8 cellular contexts compared by ENCODE assay signal in the genomic region with DNA sequence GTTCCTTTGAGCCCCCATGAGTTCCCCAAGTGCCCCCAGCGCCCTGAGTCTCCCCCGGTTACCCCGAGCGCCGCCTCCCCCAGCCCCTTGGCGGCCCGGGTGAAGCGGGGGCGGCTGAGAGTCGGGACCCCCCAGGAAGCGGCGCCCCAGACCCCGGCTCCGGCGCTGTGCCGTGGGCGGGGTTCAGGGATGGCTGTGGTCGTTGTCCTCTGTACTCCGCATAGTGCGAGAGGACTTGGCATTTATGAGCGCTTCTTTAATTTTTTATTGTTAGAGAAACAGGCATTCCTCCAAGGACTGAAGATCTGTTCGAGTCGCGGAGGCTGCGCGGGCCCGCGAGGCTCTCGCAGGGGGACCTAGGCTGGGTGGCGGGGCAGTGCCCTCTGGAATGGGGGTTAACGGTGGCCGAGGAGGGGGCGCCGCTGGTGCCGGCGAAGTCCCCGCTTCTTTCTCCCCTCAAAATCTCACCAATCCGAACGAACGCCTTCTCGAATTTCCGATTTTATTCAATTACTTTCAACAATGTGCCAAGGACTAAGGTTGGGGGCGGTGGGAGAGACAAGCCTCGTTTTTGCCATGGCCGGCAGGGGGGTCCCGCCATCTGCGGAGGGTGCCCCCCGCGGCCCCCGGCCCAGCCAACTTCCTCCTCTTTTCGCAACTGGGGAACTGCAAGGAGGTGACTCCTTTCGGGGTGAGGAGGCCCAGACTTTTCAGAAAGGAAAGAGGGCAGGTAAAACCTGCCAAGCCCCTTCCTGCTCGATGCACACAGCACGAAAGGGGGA. TPM values are rescaled to one million over a fixed set of nuclear protein-coding genes. Genes with fewer than 3 reads are reported as not detected.
DNase-seq lines count a peak whose midpoint lies in the region; ATAC-seq and TF ChIP-seq lines count a peak whose summit lies in the region.

No MANE protein-coding gene starts in this region.

- H3K4me3 Mint-ChIP-seq in MCF 10A (ENCODE audit: unreplicated experiment) = peak overlapping the region; percentile 74

- H3K9me3 ChIP-seq in mononuclear cell (ENCODE audit: low read depth, low read length) = no peaks in the 10 kb centered on the region

- no peak for TF ChIP-seq CTCF in MCF 10A (IDR thresholded peaks at IDR 0.05; ENCODE audit: unreplicated experiment)

- H3K4me3 ChIP-seq in mononuclear cell (ENCODE audit: low read length) = peak overlapping the region; percentile 5

- no peak for ATAC-seq in HG03196 (IDR thresholded peaks at IDR 0.05; ENCODE audit: unreplicated experiment)
- no peak for ATAC-seq in HG02938 (IDR thresholded peaks at IDR 0.05; ENCODE audit: unreplicated experiment)
- no peak for ATAC-seq in GM19397 (IDR thresholded peaks at IDR 0.05; ENCODE audit: unreplicated experiment)

- no peaks in the 10 kb centered on the region for H3K9me3 Mint-ChIP-seq in MCF 10A (ENCODE audit: unreplicated experiment)

- peaks cover 38% of the 10 kb centered on the region for H3K4me1 ChIP-seq in mononuclear cell (ENCODE audit: insufficient read depth, low read length)

- DNase-seq in stimulated activated CD4-positive, alpha-beta T cell treated with anti-CD3 and anti-CD28 coated beads, Interleukin-15, amount 100 ng/mL, for 24 hours = peak; percentile 23
- DNase-seq in stimulated activated CD4-positive, alpha-beta T cell treated with anti-CD3 and anti-CD28 coated beads, Interleukin-4, amount 100 ng/mL, for 1 hour = no peak
- DNase-seq in MCF 10A (ENCODE audit: unreplicated experiment) (no peak), occipital lobe (lab: John Stamatoyannopoulos, UW) (no peak)

- intact Hi-C loops in MCF 10A (cut with micrococcal nuclease) = loop anchor here (5.0 kb wide), 1 partner anchor 1284 kb away; no protein-coding TSS in a partner anchor

- peaks cover 64% of the 10 kb centered on the region for H3K27me3 ChIP-seq in mononuclear cell (ENCODE audit: insufficient read depth, low read length)

- no TSS peak for BruUV-seq in MCF 10A (replicated peaks; lab: Mats Ljungman, UMichigan)

- H3K27ac Mint-ChIP-seq in MCF 10A (ENCODE audit: low read depth, unreplicated experiment) = no peak overlapping the region

- no peaks in the 10 kb centered on the region for H3K27me3 Mint-ChIP-seq in MCF 10A (ENCODE audit: insufficient read depth, unreplicated experiment)

- peaks cover 41% of the 10 kb centered on the region for H3K4me1 Mint-ChIP-seq in MCF 10A (ENCODE audit: insufficient read depth, unreplicated experiment)

- CTCF ChIA-PET in MCF 10A (lab: Yijun Ruan, JAX) = interaction anchor here (0.7 kb wide), 1 partner anchor 186 kb away, joined by 3 read pairs; no protein-coding TSS in a partner anchor

- POLR2A ChIA-PET in MCF 10A (lab: Yijun Ruan, JAX) = no interaction called here

- no peaks in the 10 kb centered on the region for H3K36me3 Mint-ChIP-seq in MCF 10A (ENCODE audit: insufficient read depth, unreplicated experiment)

RNA-seq across cellular contexts. Expression of a gene that starts 0.6 kb away (rescaled TPM):
- total RNA-seq in MCF 10A (2022) (12.9 and 15.5 TPM in 2 replicates), mononuclear cell (3.4 TPM), occipital lobe (3.1 TPM)

RNA-seq across cellular contexts. Expression of a gene that starts 32.5 kb away (rescaled TPM):
- 3.0 and 4.7 TPM in 2 replicates for total RNA-seq in MCF 10A (2022)
- under 0.01 TPM for total RNA-seq in mononuclear cell
- total RNA-seq in occipital lobe = 0.16 TPM

RNA-seq across cellular contexts. Expression of a gene that starts 38.8 kb away (rescaled TPM):
- not detected in 2 replicates for total RNA-seq in MCF 10A (2022)
- total RNA-seq in mononuclear cell = 0.94 TPM
- 8.3 TPM for total RNA-seq in occipital lobe
